1 cellular context compared by ENCODE assay signal in genomic region chr12:55619352-55620138, GRCh38.
TF ChIP-seq lines count a peak whose summit lies in the region.

No MANE protein-coding gene starts in this region.

TF ChIP-seq in HepG2, 621 proteins besides CTCF, POLR2A, EP300 and RAD21 (continued from another document and continues in another):
- TF ChIP-seq PAXIP1 (CRISPR knock-in tag; conservative IDR thresholded peaks at IDR 0.05) (no peak), RBM22 (optimal IDR thresholded peaks at IDR 0.05; ENCODE audit: low read length) (no peak), ZNF263 (CRISPR knock-in tag; IDR thresholded peaks at IDR 0.05) (no peak), NCOA1 (CRISPR knock-in tag; IDR thresholded peaks at IDR 0.05) (no peak), NCOA5 (CRISPR knock-in tag; IDR thresholded peaks at IDR 0.05) (no peak), NCOR1 (IDR thresholded peaks at IDR 0.05; ENCODE audit: borderline replicate concordance, low read length) (no peak), TEAD3 (CRISPR knock-in tag; optimal IDR thresholded peaks at IDR 0.05; ENCODE audit: borderline replicate concordance) (peak; percentile 85), HNF1A (IDR thresholded peaks at IDR 0.05; ENCODE audit: low read depth) (no peak), HNF1A (CRISPR knock-in tag; IDR thresholded peaks at IDR 0.05; ENCODE audit: borderline replicate concordance) (no peak), ZNF318 (CRISPR knock-in tag; IDR thresholded peaks at IDR 0.05) (no peak), ZNF639 (CRISPR knock-in tag; conservative IDR thresholded peaks at IDR 0.05) (no peak), ATM (IDR thresholded peaks at IDR 0.05; ENCODE audit: borderline replicate concordance) (no peak), ZBTB26 (CRISPR knock-in tag; IDR thresholded peaks at IDR 0.05; ENCODE audit: borderline replicate concordance) (no peak), HOXD1 (CRISPR knock-in tag; IDR thresholded peaks at IDR 0.05) (no peak), HDAC2 (CRISPR knock-in tag; IDR thresholded peaks at IDR 0.05) (no peak), GLMP (CRISPR knock-in tag; IDR thresholded peaks at IDR 0.05; ENCODE audit: borderline replicate concordance) (no peak), ZZZ3 (CRISPR knock-in tag; IDR thresholded peaks at IDR 0.05; ENCODE audit: borderline replicate concordance) (no peak), KIAA2018 (CRISPR knock-in tag; IDR thresholded peaks at IDR 0.05; ENCODE audit: borderline replicate concordance) (no peak)
